16 cellular contexts compared by ENCODE assay signal in genomic region chr6:12962529-12962928, GRCh38.
DNase-seq lines count a peak whose midpoint lies in the region; ATAC-seq and TF ChIP-seq lines count a peak whose summit lies in the region.
"Had no signal": no experiment of that assay in that cellular context is flagged by ENCODE, and none has a peak within 500 bp of the region (broad histone marks: within the 10 kb centered on the region; RNA-seq: fewer than 3 reads in every experiment).

No MANE protein-coding gene starts in this region.

- H3K9ac ChIP-seq in Loucy (ENCODE audit: low read depth, low read length, poor library complexity, severe bottlenecking) (no peak overlapping the region), parathyroid adenoma (no peak overlapping the region), H9 (ENCODE audit: extremely low read depth, insufficient read length, low read length) (no peak overlapping the region), mesendoderm (ENCODE audit: low read length) (no peak overlapping the region)

- H4K8ac ChIP-seq in H9 (replicated peaks; ENCODE audit: insufficient read length, low read depth, low read length) = no peak overlapping the region
- no peak overlapping the region for H4K8ac ChIP-seq in mesendoderm (ENCODE audit: low read depth, low read length)

- H3K18ac ChIP-seq in H9 (ENCODE audit: insufficient read length, low read depth, low read length) = no peak overlapping the region
- no peak overlapping the region for H3K18ac ChIP-seq in mesendoderm (ENCODE audit: low read length)

- H2BK120ac ChIP-seq in H9 (ENCODE audit: low read depth, low read length, poor library complexity, severe bottlenecking) (no peak overlapping the region), mesendoderm (ENCODE audit: low read depth, low read length) (no peak overlapping the region)

- peaks cover 6% of the 10 kb centered on the region for H3K23me2 ChIP-seq in H9 (ENCODE audit: insufficient read length, low read depth, low read length, poor library complexity, severe bottlenecking)

- H3K27me3 Mint-ChIP-seq in H9 (ENCODE audit: low read depth) = peaks cover 67% of the 10 kb centered on the region

- H4K20me1 ChIP-seq in Loucy (ENCODE audit: insufficient read depth, low read length, poor library complexity, severe bottlenecking) = no peaks in the 10 kb centered on the region
- H4K20me1 ChIP-seq in H9 (ENCODE audit: control insufficient read depth, insufficient read depth, insufficient read length) = no peaks in the 10 kb centered on the region

- H2BK12ac ChIP-seq in H9 (ENCODE audit: insufficient read length, low read depth, low read length) = no peak overlapping the region

- no peaks in the 10 kb centered on the region for H3K79me2 ChIP-seq in Loucy (ENCODE audit: insufficient read depth, low read length)
- H3K79me2 ChIP-seq in parathyroid adenoma = no peaks in the 10 kb centered on the region
- no peaks in the 10 kb centered on the region for H3K79me2 ChIP-seq in H9 (ENCODE audit: insufficient read depth, low read length)
- H3K79me2 ChIP-seq in mesendoderm (ENCODE audit: control insufficient read depth, insufficient read depth, low read length) = no peaks in the 10 kb centered on the region

- no peaks in the 10 kb centered on the region for H3K9me3 ChIP-seq in Loucy (ENCODE audit: insufficient read depth, low read depth, low read length)
- H3K9me3 ChIP-seq in parathyroid adenoma (ENCODE audit: control insufficient read depth, low read length) = no peaks in the 10 kb centered on the region
- no peaks in the 10 kb centered on the region for H3K9me3 ChIP-seq in H9 (ENCODE audit: control insufficient read depth, low read depth, low read length)
- H3K9me3 ChIP-seq: gastrocnemius medialis, mucosa of descending colon had no signal

- H4K5ac ChIP-seq in H9 (ENCODE audit: insufficient read length, low read depth, low read length) (no peak overlapping the region), mesendoderm (ENCODE audit: low read length) (no peak overlapping the region)

- H3K56ac ChIP-seq in H9 (ENCODE audit: insufficient read length, low read depth, low read length) (no peak overlapping the region), mesendoderm (ENCODE audit: low read length) (no peak overlapping the region)

- H3K4me1 ChIP-seq in Loucy (ENCODE audit: insufficient read depth, low read length, poor library complexity, severe bottlenecking) (peaks cover 26% of the 10 kb centered on the region), parathyroid adenoma (peaks cover 10% of the 10 kb centered on the region), H9 (ENCODE audit: insufficient read depth, low read length) (no peaks in the 10 kb centered on the region), mesendoderm (ENCODE audit: control insufficient read depth, low read depth, low read length) (peaks cover 6% of the 10 kb centered on the region)

- H3T11ph ChIP-seq in H9 (ENCODE audit: low read length) = no peak overlapping the region

- WGBS in H9 (ENCODE audit: extremely low coverage, insufficient read length, low lambda C conversion rate) = no CpG with 5 or more reads among the region's 1 CpG
- WGBS in mesendoderm (ENCODE audit: extremely low coverage, insufficient coverage, low lambda C conversion rate) = no CpG with 5 or more reads among the region's 1 CpG

- TF ChIP-seq CTCF in Loucy (conservative IDR thresholded peaks at IDR 0.05; ENCODE audit: low read length) = no peak
- TF ChIP-seq CTCF in parathyroid adenoma (IDR thresholded peaks at IDR 0.05) = no peak
- TF ChIP-seq CTCF in H9 (conservative IDR thresholded peaks at IDR 0.05) = no peak

- no peak for ATAC-seq in GM19455 (IDR thresholded peaks at IDR 0.05; ENCODE audit: unreplicated experiment)
- ATAC-seq: gastrocnemius medialis, mucosa of descending colon had no signal

- H4K91ac ChIP-seq in H9 (ENCODE audit: insufficient read length, low read depth, low read length) = no peak overlapping the region

- H3K27ac Mint-ChIP-seq in H9 = no peak overlapping the region
- H3K27ac Mint-ChIP-seq: activated naive CD4-positive, alpha-beta T cell treated with anti-CD3 and anti-CD28 coated beads, Interleukin-2, amount 10 ng/mL, durations not matched to agents 7 days and 5 days; CD4-positive, alpha-beta T cell had no signal

- H3K23ac ChIP-seq in H9 (ENCODE audit: insufficient read length, low read depth, low read length) = no peak overlapping the region
- H3K23ac ChIP-seq in mesendoderm (ENCODE audit: low read length) = no peak overlapping the region

- H3K4me3 ChIP-seq in Loucy (ENCODE audit: low read length, poor library complexity, severe bottlenecking) (peak overlapping the region; percentile 1), parathyroid adenoma (ENCODE audit: low read depth, low read length) (no peak overlapping the region), mesendoderm (ENCODE audit: low read length) (no peak overlapping the region)
- H3K4me3 ChIP-seq: cardiac muscle cell, gastrocnemius medialis, mucosa of descending colon had no signal

- H3K14ac ChIP-seq in H9 (ENCODE audit: insufficient read depth, low read length) = no peak overlapping the region

- H3K36me3 Mint-ChIP-seq in H9 (ENCODE audit: insufficient read depth in 1 of 3, low read depth in 3 of 3) = no peaks in the 10 kb centered on the region
- H3K36me3 Mint-ChIP-seq: activated naive CD4-positive, alpha-beta T cell treated with anti-CD3 and anti-CD28 coated beads, Interleukin-2, amount 10 ng/mL, durations not matched to agents 7 days and 5 days had no signal

- no peak overlapping the region for H2BK20ac ChIP-seq in H9 (ENCODE audit: low read depth, low read length, poor library complexity, severe bottlenecking)

- H3K9me2 ChIP-seq in Loucy (replicated peaks; ENCODE audit: low read depth, low read length) = no peaks in the 10 kb centered on the region

- H3K4me1 Mint-ChIP-seq in H9 = peaks cover 12 to 20% of the 10 kb centered on the region in 2 experiments

- H3K79me1 ChIP-seq in H9 (ENCODE audit: insufficient read depth, low read depth, low read length, poor library complexity, severe bottlenecking) (no peaks in the 10 kb centered on the region), mesendoderm (ENCODE audit: low read length) (no peaks in the 10 kb centered on the region)

- H2AK5ac ChIP-seq in H9 (ENCODE audit: insufficient read length, low read length) (no peak overlapping the region), mesendoderm (ENCODE audit: low read length) (no peak overlapping the region)

- H3K4me2 ChIP-seq in Loucy (ENCODE audit: low read depth, low read length, poor library complexity, severe bottlenecking) (peak overlapping the region; percentile 40), parathyroid adenoma (ENCODE audit: low read length) (no peak overlapping the region), H9 (ENCODE audit: insufficient read depth, insufficient read length, low read length) (no peak overlapping the region), mesendoderm (ENCODE audit: low read length) (no peak overlapping the region)

- H3K4me3 Mint-ChIP-seq in H9 = no peak overlapping the region
- H3K4me3 Mint-ChIP-seq: activated naive CD4-positive, alpha-beta T cell treated with anti-CD3 and anti-CD28 coated beads, Interleukin-2, amount 10 ng/mL, durations not matched to agents 7 days and 5 days; CD4-positive, alpha-beta T cell had no signal

- H3K27ac ChIP-seq in epithelial cell of prostate (peak overlapping the region; percentile 20), parathyroid adenoma (peak overlapping the region; percentile 26), H9 (ENCODE audit: insufficient read length, low read depth, low read length) (no peak overlapping the region), mesendoderm (ENCODE audit: low read depth, low read length) (no peak overlapping the region)
- H3K27ac ChIP-seq: cardiac muscle cell, gastrocnemius medialis, WERI-Rb-1 had no signal

- H2AFZ ChIP-seq in Loucy (ENCODE audit: low read length) (peak overlapping the region; percentile 68), parathyroid adenoma (no peak overlapping the region), H9 (ENCODE audit: low read length) (no peak overlapping the region)

- H2BK5ac ChIP-seq in H9 (ENCODE audit: insufficient read length, low read length) = no peak overlapping the region
- no peak overlapping the region for H2BK5ac ChIP-seq in mesendoderm (ENCODE audit: low read length)

- H3K36me3 ChIP-seq in Loucy (ENCODE audit: insufficient read depth, low read length) (no peaks in the 10 kb centered on the region), parathyroid adenoma (ENCODE audit: control insufficient read depth, insufficient read depth, low read length) (no peaks in the 10 kb centered on the region), mesendoderm (ENCODE audit: control insufficient read depth, insufficient read depth, low read length) (no peaks in the 10 kb centered on the region)
- H3K36me3 ChIP-seq: cardiac muscle cell, gastrocnemius medialis, WERI-Rb-1 had no signal

- H3K27me3 ChIP-seq in Loucy (ENCODE audit: insufficient read depth, low read length, poor library complexity, severe bottlenecking) (no peaks in the 10 kb centered on the region), parathyroid adenoma (ENCODE audit: control insufficient read depth, insufficient read depth, low read length) (no peaks in the 10 kb centered on the region), H9 (ENCODE audit: insufficient read depth, low read length) (peaks cover 21% of the 10 kb centered on the region), mesendoderm (ENCODE audit: insufficient read depth, low read length, poor library complexity) (no peaks in the 10 kb centered on the region)

- H2BK15ac ChIP-seq in H9 (ENCODE audit: low read depth, low read length) (no peak overlapping the region), mesendoderm (replicated peaks; ENCODE audit: low read depth) (no peak overlapping the region)

- H3K4ac ChIP-seq in H9 (ENCODE audit: low read depth, low read length) (no peak overlapping the region), mesendoderm (ENCODE audit: low read depth, low read length) (no peak overlapping the region)

- H3K9me3 Mint-ChIP-seq in H9 = no peaks in the 10 kb centered on the region
- H3K9me3 Mint-ChIP-seq: activated naive CD4-positive, alpha-beta T cell treated with anti-CD3 and anti-CD28 coated beads, Interleukin-2, amount 10 ng/mL, durations not matched to agents 7 days and 5 days; CD4-positive, alpha-beta T cell had no signal

- H3F3A ChIP-seq in Loucy (ENCODE audit: low read depth) = no peaks in the 10 kb centered on the region

- DNase-seq in CD1c-positive myeloid dendritic cell (ENCODE audit: extremely low spot score) = peak; percentile 41
- DNase-seq in epithelial cell of prostate (ENCODE audit: low read depth, low spot score) = no peak
- no peak for DNase-seq in T-helper 2 cell
- no peak for DNase-seq in H9
- DNase-seq in mesendoderm = no peak
- DNase-seq: activated naive CD4-positive, alpha-beta T cell treated with anti-CD3 and anti-CD28 coated beads, Interleukin-2, amount 10 ng/mL, durations not matched to agents 7 days and 5 days; CD4-positive, alpha-beta T cell; DND-41; gastrocnemius medialis; mucosa of descending colon; NCI-H1417 treated with DMSO at 0.1 percent for 48 hours; WERI-Rb-1 had no signal

Comparison
In these comparisons a context has a peak if more than half of its experiments do, and no peak if none do; other contexts are left out.
1. H3K27ac ChIP-seq: peak in epithelial cell of prostate (single experiment) and parathyroid adenoma (single experiment); none in H9 (single experiment) and mesendoderm (single experiment).